8 cellular contexts compared by ENCODE assay signal in the genomic region with DNA sequence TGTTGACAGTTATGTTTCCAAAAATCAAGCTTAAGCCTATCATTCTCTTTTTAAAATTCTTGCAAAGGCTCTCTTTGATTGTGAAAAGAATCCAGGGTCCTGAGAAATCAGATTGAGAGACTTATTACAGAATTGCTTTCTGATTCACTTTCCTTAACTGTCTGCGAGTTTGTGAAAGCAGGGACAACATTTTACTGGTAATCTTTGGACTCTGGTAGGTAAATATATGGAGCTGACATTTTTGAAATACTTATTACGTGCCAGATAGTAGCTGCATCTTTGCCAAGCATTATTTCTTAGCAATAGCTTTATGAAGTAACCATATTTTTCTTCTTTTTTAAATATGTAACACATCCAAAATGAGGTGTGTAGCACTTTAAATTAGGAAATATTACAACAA.
"Had no signal": no experiment of that assay in that cellular context is flagged by ENCODE, and none has a peak within 500 bp of the region (broad histone marks: within the 10 kb centered on the region; RNA-seq: fewer than 3 reads in every experiment).

No MANE protein-coding gene starts in this region.

- H3K4me1 Mint-ChIP-seq: GM23338 had no signal

- H3K4me3 ChIP-seq: GM23338 had no signal

- H3K4me3 Mint-ChIP-seq: GM23338, H9 had no signal

- H3K27ac Mint-ChIP-seq: GM23338, H9, IgD-negative memory B cell had no signal

- ATAC-seq: GM23338 had no signal

- FAIRE-seq: H1, H54, HTR-8/SVneo had no signal

- DNase-seq: H9, HCEC 1CT, KBM-7 had no signal

- H3K27me3 Mint-ChIP-seq: IgD-negative memory B cell had no signal

- H3K36me3 Mint-ChIP-seq: IgD-negative memory B cell had no signal

- H2AFZ ChIP-seq: GM23338 had no signal

- H3K4me2 ChIP-seq: GM23338 had no signal
